9 cellular contexts compared by ENCODE assay signal in the genomic region with DNA sequence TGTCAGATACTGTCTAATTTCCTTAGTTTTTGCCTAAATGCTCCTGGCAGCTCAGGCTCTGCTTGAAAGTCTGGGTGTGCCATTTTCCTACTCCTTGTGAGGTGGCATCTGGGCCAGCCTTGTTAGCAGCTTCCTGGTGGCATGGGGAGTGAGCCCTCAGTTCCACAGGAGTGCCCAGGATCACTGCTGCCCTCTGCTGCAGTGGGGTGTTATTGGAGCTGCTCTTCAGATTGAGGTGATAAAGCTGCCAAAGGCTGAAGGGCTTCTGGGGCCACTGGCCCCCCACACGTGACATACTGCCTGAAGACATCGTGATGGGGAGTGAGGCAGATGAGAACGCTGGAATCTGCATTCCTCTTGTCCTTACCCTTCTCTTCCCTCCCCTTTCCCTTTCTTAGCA. TPM values are rescaled to one million over a fixed set of nuclear protein-coding genes. Genes with fewer than 3 reads are reported as not detected.
DNase-seq lines count a peak whose midpoint lies in the region; ATAC-seq and TF ChIP-seq lines count a peak whose summit lies in the region.
"Had no signal": no experiment of that assay in that cellular context is flagged by ENCODE, and none has a peak within 500 bp of the region (broad histone marks: within the 10 kb centered on the region; RNA-seq: fewer than 3 reads in every experiment).

No MANE protein-coding gene starts in this region.

- peaks cover 11% of the 10 kb centered on the region for H3K4me1 ChIP-seq in prostate gland (replicated peaks)
- H3K4me1 ChIP-seq: right atrium auricular region had no signal

- no peak overlapping the region for H3K27ac ChIP-seq in prostate gland
- H3K27ac ChIP-seq: heart left ventricle, right atrium auricular region had no signal

- WGBS in prostate gland = 76% methylated on average over 3 of the region's 3 CpGs

- ATAC-seq in HG03159 (IDR thresholded peaks at IDR 0.05; ENCODE audit: unreplicated experiment) = no peak
- ATAC-seq: heart left ventricle had no signal

- H3K27ac Mint-ChIP-seq in brain (peak overlapping the region in 3 of 5 experiments; percentile 25 to 86 (median 26)), nephron progenitor cell (peak overlapping the region; percentile 88)

- H3K36me3 ChIP-seq in prostate gland = peaks cover 5 to 7% of the 10 kb centered on the region in 2 donors

- no peaks in the 10 kb centered on the region for H3K27me3 Mint-ChIP-seq in brain
- no peaks in the 10 kb centered on the region for H3K27me3 Mint-ChIP-seq in nephron progenitor cell (ENCODE audit: low read depth, poor library complexity)

- H3K36me3 Mint-ChIP-seq in brain (peaks cover 80% of the 10 kb centered on the region), nephron progenitor cell (ENCODE audit: low read depth) (peaks cover 84% of the 10 kb centered on the region)

- peak; percentile 11 for DNase-seq in GM03348 (ENCODE audit: low spot score)
- peak; percentile 35 for DNase-seq in NAMALWA (ENCODE audit: low spot score)
- no peak for DNase-seq in nephron progenitor cell
- DNase-seq in SK-N-DZ (ENCODE audit: low spot score) = no peak
- no peak for DNase-seq in prostate gland (ENCODE audit: low spot score)
- DNase-seq: heart left ventricle had no signal

- no peak overlapping the region for H3K4me3 Mint-ChIP-seq in brain
- H3K4me3 Mint-ChIP-seq in nephron progenitor cell = no peak overlapping the region

- no peaks in the 10 kb centered on the region for H3K9me3 ChIP-seq in prostate gland
- H3K9me3 ChIP-seq: heart left ventricle, right atrium auricular region had no signal

- TF ChIP-seq POLR2A in prostate gland (IDR thresholded peaks at IDR 0.05) = no peak

- no peaks in the 10 kb centered on the region for H3K27me3 ChIP-seq in prostate gland (replicated peaks; ENCODE audit: insufficient read depth)
- H3K27me3 ChIP-seq: heart left ventricle, right atrium auricular region had no signal

- H3K4me1 Mint-ChIP-seq in brain (no peaks in the 10 kb centered on the region), nephron progenitor cell (no peaks in the 10 kb centered on the region)

- H3K4me3 ChIP-seq in prostate gland = no peak overlapping the region
- H3K4me3 ChIP-seq: heart left ventricle, right atrium auricular region had no signal

- intact Hi-C loops in prostate gland (cut with DNase I) = no loop called here

- TF ChIP-seq CTCF in brain (conservative IDR thresholded peaks at IDR 0.05) = no peak
- no peak for TF ChIP-seq CTCF in nephron progenitor cell (IDR thresholded peaks at IDR 0.05)
- TF ChIP-seq CTCF in prostate gland (IDR thresholded peaks at IDR 0.05) = no peak

- H3K9me3 Mint-ChIP-seq in brain (no peaks in the 10 kb centered on the region), nephron progenitor cell (no peaks in the 10 kb centered on the region)

RNA-seq across cellular contexts. Expression of a gene that starts 27.4 kb away (rescaled TPM):
- polyA plus RNA-seq in brain (ENCODE audit: insufficient read depth, low read depth, low replicate concordance) = 12.4 TPM
- polyA plus RNA-seq in SK-N-DZ (2014; cell fraction: cytosol; rRNA removed) = 45.5 and 67.4 TPM in 2 replicates
- 225 and 324 TPM in 2 replicates for polyA plus RNA-seq in SK-N-DZ (2014; cell fraction: nucleus; rRNA removed)
- 10 to 100 TPM; 26.8 to 50.6 TPM for total RNA-seq in prostate gland

RNA-seq across cellular contexts. Expression of a gene that starts 28.1 kb away (rescaled TPM):
- 371 TPM for polyA plus RNA-seq in brain (ENCODE audit: insufficient read depth, low read depth, low replicate concordance)
- 452 and 483 TPM in 2 replicates for polyA plus RNA-seq in SK-N-DZ (2014; cell fraction: cytosol; rRNA removed)
- 1,137 and 1,529 TPM in 2 replicates for polyA plus RNA-seq in SK-N-DZ (2014; cell fraction: nucleus; rRNA removed)
- total RNA-seq in prostate gland = 1,000 to 10,000 TPM; 1,009 to 1,102 TPM

RNA-seq across cellular contexts. Expression of a gene that starts 37.3 kb away (rescaled TPM):
- polyA plus RNA-seq in brain (ENCODE audit: insufficient read depth, low read depth, low replicate concordance) = 4.6 TPM
- 28.1 and 35.9 TPM in 2 replicates for polyA plus RNA-seq in SK-N-DZ (2014; cell fraction: cytosol; rRNA removed)
- polyA plus RNA-seq in SK-N-DZ (2014; cell fraction: nucleus; rRNA removed) = 70.8 and 89.2 TPM in 2 replicates
- 1 to 10 TPM; 5.3 to 9.7 TPM for total RNA-seq in prostate gland

Comparison
In these comparisons a context has a peak if more than half of its experiments do, and no peak if none do; other contexts are left out.
1. DNase-seq: peak in GM03348 (single experiment) and NAMALWA (single experiment); none in nephron progenitor cell (single experiment), SK-N-DZ (single experiment) and prostate gland (single experiment).